In the genomic region with DNA sequence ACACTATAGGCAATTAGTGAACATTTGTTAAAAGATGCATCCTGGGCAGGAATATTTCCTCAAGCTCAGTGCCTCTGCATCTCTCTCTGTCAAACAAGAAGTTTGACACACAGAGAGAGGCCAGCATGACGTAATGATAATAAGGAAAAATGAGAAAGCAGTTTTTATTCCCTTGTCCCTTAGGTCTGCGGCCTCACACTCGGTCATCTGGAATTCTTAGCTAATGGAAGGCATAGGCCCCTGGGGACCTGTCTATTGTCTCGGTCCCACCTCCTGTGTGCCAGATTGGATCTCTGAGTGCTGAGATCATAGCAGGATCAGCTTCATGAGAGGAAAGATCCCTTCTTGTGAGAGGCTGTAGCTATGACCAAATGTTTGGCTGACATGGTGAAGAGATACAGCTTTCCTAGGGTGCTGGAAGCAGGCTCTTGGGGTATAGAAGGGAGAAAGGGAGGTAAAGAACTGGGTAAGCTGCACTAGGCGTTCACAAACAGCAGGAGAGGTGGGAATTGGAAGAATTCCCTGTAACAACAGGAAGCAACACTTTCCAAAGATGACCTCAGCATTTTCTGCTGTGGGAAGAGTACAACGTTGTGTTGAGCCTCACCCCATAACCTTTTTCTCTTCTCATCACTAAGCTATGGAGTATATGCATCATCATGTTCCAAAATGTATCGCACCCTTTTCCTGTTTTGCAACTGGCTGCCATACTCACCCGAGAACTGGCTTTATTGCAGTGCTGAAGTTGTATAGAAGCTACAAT, we compare ENCODE assay signal across 14 cellular contexts. TPM values are rescaled to one million over a fixed set of nuclear protein-coding genes. Genes with fewer than 3 reads are reported as not detected.
DNase-seq lines count a peak whose midpoint lies in the region; ATAC-seq and TF ChIP-seq lines count a peak whose summit lies in the region.
"Had no signal": no experiment of that assay in that cellular context is flagged by ENCODE, and none has a peak within 500 bp of the region (broad histone marks: within the 10 kb centered on the region; RNA-seq: fewer than 3 reads in every experiment).

No MANE protein-coding gene starts in this region.

- peak; percentile 22 for DNase-seq in A172 (ENCODE audit: low spot score)
- DNase-seq in HT1080 (ENCODE audit: low read depth), result peak; percentile 68
- DNase-seq in chondrocyte (ENCODE audit: low spot score), result no peak
- peak; percentile 16 for DNase-seq in iPS-NIHi11 (ENCODE audit: low spot score)
- DNase-seq in GM20000 (ENCODE audit: low spot score), result no peak
- no peak for DNase-seq in retina
- DNase-seq: activated T-cell treated with anti-CD3 and anti-CD28 coated beads, Interleukin-2, amount 50 U/mL, for 48 hours; effector CD8-positive, alpha-beta T cell; NCI-H446 treated with DMSO at 0.1 percent for 48 hours; stimulated activated CD4-positive, alpha-beta T cell treated with anti-CD3 and anti-CD28 coated beads, Interleukin-2, amount 100 ng/mL, for 48 hours had no signal

- H3K27me3 Mint-ChIP-seq in chondrocyte (ENCODE audit: low read depth), result no peaks in the 10 kb centered on the region

- no peak for TF ChIP-seq CTCF in chondrocyte (IDR thresholded peaks at IDR 0.05)
- no peak for TF ChIP-seq CTCF in GM20000 (IDR thresholded peaks at IDR 0.05; ENCODE audit: extremely low read depth, missing control alignments)

- no peaks in the 10 kb centered on the region for H3K36me3 Mint-ChIP-seq in chondrocyte (ENCODE audit: low read depth)

- peak overlapping the region; percentile 99 for H3K27ac Mint-ChIP-seq in chondrocyte (ENCODE audit: unreplicated experiment)

- ATAC-seq in HG02840 (IDR thresholded peaks at IDR 0.05; ENCODE audit: low FRiP score, unreplicated experiment) (no peak), HG03139 (IDR thresholded peaks at IDR 0.05; ENCODE audit: unreplicated experiment) (no peak)

- H3K4me3 Mint-ChIP-seq in chondrocyte (ENCODE audit: unreplicated experiment), result no peak overlapping the region

- H3K9me3 Mint-ChIP-seq in chondrocyte (ENCODE audit: low read depth), result no peaks in the 10 kb centered on the region

- peaks cover 41% of the 10 kb centered on the region for H3K4me1 Mint-ChIP-seq in chondrocyte (ENCODE audit: low read depth)

RNA-seq across cellular contexts. Expression of gene TMEM31, which starts 20.2 kb away (rescaled TPM):
- not detected in 2 replicates for total RNA-seq in A172 (2014; rRNA removed; shearing (Covaris generic))
- total RNA-seq in HT1080 (2014; rRNA removed; shearing (Covaris generic)), result not detected in 2 replicates
- polyA plus RNA-seq in HT1080 (2015; cell fraction: cytosol; rRNA removed), result not detected in 2 replicates
- polyA plus RNA-seq in HT1080 (2015; cell fraction: nucleus; rRNA removed), result not detected in 2 replicates
- not detected in 3 replicates for total RNA-seq in chondrocyte
- total RNA-seq: T-helper 2 cell treated with Interferon-gamma antibody and Interleukin-4, amounts not matched to agents 100 ng/mL and 5 ng/mL, for 36 hours; urinary bladder had no signal
- polyA plus RNA-seq: urinary bladder had no signal

RNA-seq across cellular contexts. Expression of gene MORF4L2, which starts 44.4 kb away (rescaled TPM):
- total RNA-seq in A172 (2014; rRNA removed; shearing (Covaris generic)), result 347 and 427 TPM in 2 replicates
- total RNA-seq in HT1080 (2014; rRNA removed; shearing (Covaris generic)), result 397 and 471 TPM in 2 replicates
- polyA plus RNA-seq in HT1080 (2015; cell fraction: cytosol; rRNA removed), result 455 and 600 TPM in 2 replicates
- polyA plus RNA-seq in HT1080 (2015; cell fraction: nucleus; rRNA removed), result 722 and 851 TPM in 2 replicates
- total RNA-seq in chondrocyte, result 540 to 567 TPM (median 545 TPM) in 3 replicates

RNA-seq across cellular contexts. Expression of gene PLP1, which starts 45.7 kb away (rescaled TPM):
- total RNA-seq in A172 (2014; rRNA removed; shearing (Covaris generic)), result not detected in 2 replicates
- total RNA-seq in HT1080 (2014; rRNA removed; shearing (Covaris generic)), result 0.30 and 0.37 TPM in 2 replicates
- polyA plus RNA-seq in HT1080 (2015; cell fraction: cytosol; rRNA removed), result 0.07 TPM in 1 of 2 replicates, not detected in the other
- polyA plus RNA-seq in HT1080 (2015; cell fraction: nucleus; rRNA removed), result 0.16 and 0.42 TPM in 2 replicates
- total RNA-seq in chondrocyte, result 0.77 to 1.2 TPM (median 1.1 TPM) in 3 replicates
- total RNA-seq: T-helper 2 cell treated with Interferon-gamma antibody and Interleukin-4, amounts not matched to agents 100 ng/mL and 5 ng/mL, for 36 hours had no signal

Comparison
In these comparisons a context has a peak if more than half of its experiments do, and no peak if none do; other contexts are left out.
1. DNase-seq: peak in A172 (single experiment), HT1080 (single experiment) and iPS-NIHi11 (single experiment); none in chondrocyte (single experiment), GM20000 (single experiment) and retina (single experiment).